Comparison of ENCODE assay signal across 17 cellular contexts in genomic region chr15:96087180-96087886, GRCh38.
A peak's percentile ranks its signal among the peaks of the same experiment; 100 is the strongest.
DNase-seq lines count a peak whose midpoint lies in the region; ATAC-seq and TF ChIP-seq lines count a peak whose summit lies in the region.
"Had no signal": no experiment of that assay in that cellular context is flagged by ENCODE, and none has a peak within 500 bp of the region (broad histone marks: within the 10 kb centered on the region; RNA-seq: fewer than 3 reads in every experiment).

No MANE protein-coding gene starts in this region.

- peak overlapping the region; percentile 84 for H3K27ac Mint-ChIP-seq in nephron progenitor cell
- H3K27ac Mint-ChIP-seq: CD14-positive monocyte; memory B cell; natural killer cell treated with Interleukin-12 subunit alpha and Interleukin-12 subunit beta and Interleukin-15 and Interleukin-18, amount 100 ng/mL, for 72 hours had no signal

- TF ChIP-seq POLR2A in esophagus muscularis mucosa (IDR thresholded peaks at IDR 0.05; ENCODE audit: low read depth) = no peak

- peaks cover 40% of the 10 kb centered on the region for H3K4me1 Mint-ChIP-seq in nephron progenitor cell
- H3K4me1 Mint-ChIP-seq: CD14-positive monocyte, memory B cell had no signal

- intact Hi-C loops in esophagus muscularis mucosa (cut with DNase I) = no loop called here

- H3K36me3 ChIP-seq in esophagus muscularis mucosa = no peaks in the 10 kb centered on the region

- TF ChIP-seq CTCF in esophagus muscularis mucosa (IDR thresholded peaks at IDR 0.05) (no peak), nephron progenitor cell (IDR thresholded peaks at IDR 0.05) (no peak)

- peak; percentile 39 for ATAC-seq in GM18502 (IDR thresholded peaks at IDR 0.05; ENCODE audit: poor library complexity, unreplicated experiment)
- no peak for ATAC-seq in HG03159 (IDR thresholded peaks at IDR 0.05; ENCODE audit: unreplicated experiment)
- ATAC-seq: natural killer cell treated with Interleukin-12 subunit alpha and Interleukin-12 subunit beta and Interleukin-15 and Interleukin-18, amount 100 ng/mL, for 72 hours had no signal

- DNase-seq in NCI-H524 (lab: John Stamatoyannopoulos, UW) (peak; percentile 93 to 98), esophagus muscularis mucosa (ENCODE audit: extremely low spot score) (peak; percentile 57), nephron progenitor cell (peak; percentile 5), caudate nucleus (lab: John Stamatoyannopoulos, UW) (no peak)
- no peak for DNase-seq in activated CD8-positive, alpha-beta memory T cell treated with anti-CD3 and anti-CD28 coated beads for 24 hours
- no peak for DNase-seq in stimulated activated naive CD4-positive, alpha-beta T cell treated with Interleukin-2 at 50 U/mL for 16 hours (lab: John Stamatoyannopoulos, UW)
- DNase-seq: activated gamma-delta T cell, amniotic stem cell, KG1, NCI-H1930, NCI-H446 had no signal

- no peak overlapping the region for H3K4me3 ChIP-seq in esophagus muscularis mucosa

- no peak for TF ChIP-seq EP300 in esophagus muscularis mucosa (IDR thresholded peaks at IDR 0.05)

- peaks cover 8 to 29% (median 24%) of the 10 kb centered on the region in 4 donors for H3K4me1 ChIP-seq in esophagus muscularis mucosa

- H3K36me3 Mint-ChIP-seq in nephron progenitor cell (ENCODE audit: low read depth) = peaks cover 12% of the 10 kb centered on the region
- H3K36me3 Mint-ChIP-seq: CD14-positive monocyte; memory B cell; natural killer cell treated with Interleukin-12 subunit alpha and Interleukin-12 subunit beta and Interleukin-15 and Interleukin-18, amount 100 ng/mL, for 72 hours had no signal

- no peak overlapping the region for H3K4me3 Mint-ChIP-seq in nephron progenitor cell
- H3K4me3 Mint-ChIP-seq: CD14-positive monocyte; memory B cell; natural killer cell treated with Interleukin-12 subunit alpha and Interleukin-12 subunit beta and Interleukin-15 and Interleukin-18, amount 100 ng/mL, for 72 hours had no signal

- H3K9me3 ChIP-seq in esophagus muscularis mucosa = no peaks in the 10 kb centered on the region

- 20% methylated on average over 2 of the region's 2 CpGs for WGBS in esophagus muscularis mucosa

- H3K9me3 Mint-ChIP-seq in nephron progenitor cell = no peaks in the 10 kb centered on the region
- H3K9me3 Mint-ChIP-seq: memory B cell; natural killer cell treated with Interleukin-12 subunit alpha and Interleukin-12 subunit beta and Interleukin-15 and Interleukin-18, amount 100 ng/mL, for 72 hours had no signal

- no peaks in the 10 kb centered on the region for H3K27me3 Mint-ChIP-seq in nephron progenitor cell (ENCODE audit: low read depth, poor library complexity)
- H3K27me3 Mint-ChIP-seq: memory B cell had no signal

- no peaks in the 10 kb centered on the region for H3K27me3 ChIP-seq in esophagus muscularis mucosa

- H3K27ac ChIP-seq in esophagus muscularis mucosa (replicated peaks in 1 of 4) = no peak overlapping the region
- H3K27ac ChIP-seq in caudate nucleus (ENCODE audit: low read depth, low read length) = no peak overlapping the region
- H3K27ac ChIP-seq: RWPE1 had no signal

Comparison
In these comparisons a context has a peak if more than half of its experiments do, and no peak if none do; other contexts are left out.
1. DNase-seq: peak in NCI-H524 (2 of 2), esophagus muscularis mucosa (single experiment) and nephron progenitor cell (single experiment); none in caudate nucleus (0 of 61), activated CD8-positive, alpha-beta memory T cell treated with anti-CD3 and anti-CD28 coated beads for 24 hours (single experiment) and stimulated activated naive CD4-positive, alpha-beta T cell treated with Interleukin-2 at 50 U/mL for 16 hours (single experiment).